Comparison of ENCODE assay signal across 36 cellular contexts in genomic region chr2:139317259-139317658, GRCh38.
"Had no signal": no experiment of that assay in that cellular context is flagged by ENCODE, and none has a peak within 500 bp of the region (broad histone marks: within the 10 kb centered on the region; RNA-seq: fewer than 3 reads in every experiment).

No MANE protein-coding gene starts in this region.

- H3K27me3 Mint-ChIP-seq: activated CD4-positive, alpha-beta memory T cell treated with anti-CD3 and anti-CD28 coated beads, Interleukin-2, amount 10 ng/mL, durations not matched to agents 7 days and 5 days; activated CD4-positive, alpha-beta T cell treated with anti-CD3 and anti-CD28 coated beads for 36 hours; activated CD4-positive, alpha-beta T cell treated with anti-CD3 and anti-CD28 coated beads, Interleukin-2, amount 10 ng/mL, durations not matched to agents 7 days and 5 days; activated CD8-positive, alpha-beta memory T cell treated with anti-CD3 and anti-CD28 coated beads, Interleukin-2, amount 10 ng/mL, durations not matched to agents 7 days and 5 days; activated naive CD8-positive, alpha-beta T cell treated with anti-CD3 and anti-CD28 coated beads for 36 hours; activated T-helper 17 cell treated with anti-CD3 and anti-CD28 coated beads, Interleukin-2, amount 50 U/mL, for 72 hours had no signal

- H3K27me3 ChIP-seq: adrenal gland, body of pancreas, brain microvascular endothelial cell, breast epithelium had no signal

- H3K4me3 ChIP-seq: adrenal gland, body of pancreas, breast epithelium had no signal

- H3K36me3 Mint-ChIP-seq: activated CD8-positive, alpha-beta memory T cell treated with anti-CD3 and anti-CD28 coated beads, Interleukin-2, amount 10 ng/mL, durations not matched to agents 7 days and 5 days; activated naive CD4-positive, alpha-beta T cell treated with anti-CD3 and anti-CD28 coated beads, Interleukin-2, amount 50 U/mL, for 72 hours; activated naive CD8-positive, alpha-beta T cell treated with anti-CD3 and anti-CD28 coated beads for 36 hours had no signal

- H3K4me1 ChIP-seq: adrenal gland, body of pancreas, breast epithelium had no signal

- DNase-seq: activated CD4-positive, alpha-beta memory T cell treated with anti-CD3 and anti-CD28 coated beads, Interleukin-2, amount 10 ng/mL, durations not matched to agents 7 days and 5 days; activated CD4-positive, alpha-beta T cell treated with anti-CD3 and anti-CD28 coated beads for 1 hour; activated CD4-positive, alpha-beta T cell treated with anti-CD3 and anti-CD28 coated beads for 36 hours; activated CD4-positive, alpha-beta T cell treated with anti-CD3 and anti-CD28 coated beads for 48 hours; activated CD4-positive, alpha-beta T cell treated with anti-CD3 and anti-CD28 coated beads, Interleukin-2, amount 10 ng/mL, durations not matched to agents 7 days and 5 days; activated CD4-positive, alpha-beta T cell treated with anti-CD3 and anti-CD28 coated beads, Interleukin-2, amount 50 U/mL, for 48 hours; activated CD4-positive, CD25-positive, alpha-beta regulatory T cell; activated CD8-positive, alpha-beta memory T cell treated with anti-CD3 and anti-CD28 coated beads for 24 hours; activated CD8-positive, alpha-beta memory T cell treated with anti-CD3 and anti-CD28 coated beads, Interleukin-2, amount 10 ng/mL, durations not matched to agents 7 days and 5 days; activated CD8-positive, alpha-beta memory T cell treated with anti-CD3 and anti-CD28 coated beads, Interleukin-2, amount 50 U/mL, for 48 hours; activated CD8-positive, alpha-beta T cell treated with anti-CD3 and anti-CD28 coated beads, Interleukin-2, amount 10 ng/mL, durations not matched to agents 7 days and 5 days; activated effector memory CD4-positive, alpha-beta T cell treated with anti-CD3 and anti-CD28 coated beads, Interleukin-2, amount 50 U/mL, for 16 hours; activated gamma-delta T cell treated with Interleukin-2 at 50 U/mL for 16 hours; activated naive CD4-positive, alpha-beta T cell; activated naive CD4-positive, alpha-beta T cell treated with anti-CD3 and anti-CD28 coated beads for 36 hours; activated naive CD4-positive, alpha-beta T cell treated with anti-CD3 and anti-CD28 coated beads, Interleukin-2, amount 50 U/mL, for 16 hours; activated naive CD8-positive, alpha-beta T cell treated with anti-CD3 and anti-CD28 coated beads for 36 hours; activated T-cell treated with anti-CD3 and anti-CD28 coated beads, Interleukin-2, amount 50 U/mL, for 1 hour; activated T-cell treated with anti-CD3 and anti-CD28 coated beads, Interleukin-2, amount 50 U/mL, for 4 hours; activated T-cell treated with anti-CD3 and anti-CD28 coated beads, Interleukin-2, amount 50 U/mL, for 72 hours; adrenal gland; amniotic stem cell; aorta; body of pancreas; brain microvascular endothelial cell; central memory CD4-positive, alpha-beta T cell; T-helper 2 cell; T-helper 9 cell had no signal

- H3K27ac Mint-ChIP-seq: activated CD4-positive, alpha-beta memory T cell treated with anti-CD3 and anti-CD28 coated beads, Interleukin-2, amount 10 ng/mL, durations not matched to agents 7 days and 5 days; activated CD4-positive, alpha-beta T cell treated with anti-CD3 and anti-CD28 coated beads for 36 hours; activated CD4-positive, alpha-beta T cell treated with anti-CD3 and anti-CD28 coated beads, Interleukin-2, amount 10 ng/mL, durations not matched to agents 7 days and 5 days; activated CD8-positive, alpha-beta memory T cell treated with anti-CD3 and anti-CD28 coated beads, Interleukin-2, amount 10 ng/mL, durations not matched to agents 7 days and 5 days; activated CD8-positive, alpha-beta T cell treated with anti-CD3 and anti-CD28 coated beads, Interleukin-2, amount 10 ng/mL, durations not matched to agents 7 days and 5 days; activated naive CD4-positive, alpha-beta T cell treated with anti-CD3 and anti-CD28 coated beads for 36 hours; activated naive CD4-positive, alpha-beta T cell treated with anti-CD3 and anti-CD28 coated beads, Interleukin-2, amount 50 U/mL, for 72 hours; activated naive CD8-positive, alpha-beta T cell treated with anti-CD3 and anti-CD28 coated beads for 36 hours; activated T-cell treated with anti-CD3 and anti-CD28 coated beads, Interleukin-2, amount 50 U/mL, for 72 hours; activated T-helper 1 cell treated with anti-CD3 and anti-CD28 coated beads, Interleukin-12 subunit alpha, Interleukin-12 subunit beta, Interleukin-2, Interleukin-4 antibody, amounts not matched to agents 30 ng/mL and 10 ng/mL and 1 ng/mL, durations not matched to agents 14 hours and 24 hours and 36 hours; activated T-helper 17 cell treated with anti-CD3 and anti-CD28 coated beads, Interleukin-2, amount 50 U/mL, for 72 hours; T-helper 1 cell treated with Interleukin-12 subunit alpha and Interleukin-12 subunit beta and Interleukin-4 antibody, amounts not matched to agents 30 μg/mL and 1 μg/mL, for 36 hours; T-helper 2 cell treated with Interferon-gamma antibody and Interleukin-4, amounts not matched to agents 5 μg/mL and 100 μg/mL, for 36 hours had no signal

- H3K36me3 ChIP-seq: adrenal gland, brain microvascular endothelial cell, breast epithelium had no signal

- H3K9me3 Mint-ChIP-seq: activated naive CD8-positive, alpha-beta T cell treated with anti-CD3 and anti-CD28 coated beads for 36 hours; activated T-helper 1 cell treated with anti-CD3 and anti-CD28 coated beads, Interleukin-12 subunit alpha, Interleukin-12 subunit beta, Interleukin-2, Interleukin-4 antibody, amounts not matched to agents 30 ng/mL and 10 ng/mL and 1 ng/mL, durations not matched to agents 14 hours and 24 hours and 36 hours; T-helper 1 cell treated with Interleukin-12 subunit alpha and Interleukin-12 subunit beta and Interleukin-4 antibody, amounts not matched to agents 30 μg/mL and 1 μg/mL, for 36 hours had no signal

- ATAC-seq: activated CD4-positive, alpha-beta T cell treated with anti-CD3 and anti-CD28 coated beads for 36 hours; activated CD4-positive, CD25-positive, alpha-beta regulatory T cell treated with anti-CD3 and anti-CD28 coated beads, Interleukin-2, amount 50 U/mL, for 24 hours; activated CD8-positive, alpha-beta memory T cell treated with anti-CD3 and anti-CD28 coated beads, Interleukin-2, amount 10 ng/mL, durations not matched to agents 7 days and 5 days; activated CD8-positive, alpha-beta T cell treated with anti-CD3 and anti-CD28 coated beads, Interleukin-2, amount 10 ng/mL, durations not matched to agents 7 days and 5 days; activated naive CD4-positive, alpha-beta T cell treated with anti-CD3 and anti-CD28 coated beads, Interleukin-2, amount 50 U/mL, for 72 hours; activated T-cell treated with anti-CD3 and anti-CD28 coated beads, Interleukin-2, amount 50 U/mL, for 4 hours; activated T-cell treated with anti-CD3 and anti-CD28 coated beads, Interleukin-2, amount 50 U/mL, for 72 hours; activated T-helper 17 cell treated with anti-CD3 and anti-CD28 coated beads, Interleukin-2, amount 50 U/mL, for 72 hours; body of pancreas had no signal

- H3K4me3 Mint-ChIP-seq: activated CD4-positive, alpha-beta memory T cell treated with anti-CD3 and anti-CD28 coated beads, Interleukin-2, amount 10 ng/mL, durations not matched to agents 7 days and 5 days; activated CD4-positive, alpha-beta T cell treated with anti-CD3 and anti-CD28 coated beads for 36 hours; activated CD4-positive, alpha-beta T cell treated with anti-CD3 and anti-CD28 coated beads, Interleukin-2, amount 10 ng/mL, durations not matched to agents 7 days and 5 days; activated CD8-positive, alpha-beta memory T cell treated with anti-CD3 and anti-CD28 coated beads, Interleukin-2, amount 10 ng/mL, durations not matched to agents 7 days and 5 days; activated CD8-positive, alpha-beta T cell treated with anti-CD3 and anti-CD28 coated beads, Interleukin-2, amount 10 ng/mL, durations not matched to agents 7 days and 5 days; activated naive CD4-positive, alpha-beta T cell treated with anti-CD3 and anti-CD28 coated beads for 36 hours; activated naive CD8-positive, alpha-beta T cell treated with anti-CD3 and anti-CD28 coated beads for 36 hours; activated T-cell treated with anti-CD3 and anti-CD28 coated beads, Interleukin-2, amount 50 U/mL, for 4 hours; activated T-cell treated with anti-CD3 and anti-CD28 coated beads, Interleukin-2, amount 50 U/mL, for 72 hours; activated T-helper 1 cell treated with anti-CD3 and anti-CD28 coated beads, Interleukin-12 subunit alpha, Interleukin-12 subunit beta, Interleukin-2, Interleukin-4 antibody, amounts not matched to agents 30 ng/mL and 10 ng/mL and 1 ng/mL, durations not matched to agents 14 hours and 24 hours and 36 hours; activated T-helper 17 cell treated with anti-CD3 and anti-CD28 coated beads, Interleukin-2, amount 50 U/mL, for 72 hours; T-helper 1 cell treated with Interleukin-12 subunit alpha and Interleukin-12 subunit beta and Interleukin-4 antibody, amounts not matched to agents 30 μg/mL and 1 μg/mL, for 36 hours; T-helper 2 cell treated with Interferon-gamma antibody and Interleukin-4, amounts not matched to agents 5 μg/mL and 100 μg/mL, for 36 hours had no signal

- H3K4me1 Mint-ChIP-seq: activated CD4-positive, alpha-beta memory T cell treated with anti-CD3 and anti-CD28 coated beads, Interleukin-2, amount 10 ng/mL, durations not matched to agents 7 days and 5 days; activated CD4-positive, alpha-beta T cell treated with anti-CD3 and anti-CD28 coated beads for 36 hours; activated CD4-positive, alpha-beta T cell treated with anti-CD3 and anti-CD28 coated beads, Interleukin-2, amount 10 ng/mL, durations not matched to agents 7 days and 5 days; activated CD8-positive, alpha-beta memory T cell treated with anti-CD3 and anti-CD28 coated beads, Interleukin-2, amount 10 ng/mL, durations not matched to agents 7 days and 5 days; activated naive CD8-positive, alpha-beta T cell treated with anti-CD3 and anti-CD28 coated beads for 36 hours; activated T-helper 17 cell treated with anti-CD3 and anti-CD28 coated beads, Interleukin-2, amount 50 U/mL, for 72 hours had no signal

- H3K9me3 ChIP-seq: adrenal gland, body of pancreas, breast epithelium had no signal

- H3K27ac ChIP-seq: adrenal gland, body of pancreas, brain microvascular endothelial cell, breast epithelium, VCaP had no signal
